In genomic region chr5:100731768-100732167, GRCh38 we compare ENCODE assay signal across 9 cellular contexts.
DNase-seq lines count a peak whose midpoint lies in the region; ATAC-seq, FAIRE-seq and TF ChIP-seq lines count a peak whose summit lies in the region.
"Had no signal": no experiment of that assay in that cellular context is flagged by ENCODE, and none has a peak within 500 bp of the region (broad histone marks: within the 10 kb centered on the region; RNA-seq: fewer than 3 reads in every experiment).

No MANE protein-coding gene starts in this region.

- CTCF ChIA-PET in GM12878 (lab: Yijun Ruan, JAX) = no interaction called here

- no peaks in the 10 kb centered on the region for H4K20me1 ChIP-seq in GM12878 (ENCODE audit: control insufficient read depth, insufficient read depth)

- SMC1A ChIA-PET in GM12878 (lab: Charles Lee; ENCODE audit: uncharacterized antibody, unreplicated experiment) = interaction anchor here (1.2 to 5.5 kb wide), 4 partner anchors 12 to 166 kb away, joined by 3 to 29 read pairs (median 6); no protein-coding TSS in a partner anchor

- H3K36me3 Mint-ChIP-seq in progenitor cell of endocrine pancreas (ENCODE audit: insufficient read depth) = no peaks in the 10 kb centered on the region

- H3K27ac ChIP-seq in GM12878 (ENCODE audit: control insufficient read depth, insufficient read depth) (peak overlapping the region; percentile 41; the same call in 1 of the 2 replicates), dorsolateral prefrontal cortex (no peak overlapping the region), thyroid gland (no peak overlapping the region), gastrocnemius medialis (no peak overlapping the region)
- H3K27ac ChIP-seq: SJCRH30 had no signal

- peak overlapping the region; percentile 15; the same call in 1 of the 2 replicates for H3K9ac ChIP-seq in GM12878 (ENCODE audit: control insufficient read depth, insufficient read depth, low read length)

- ATAC-seq in GM19467 (IDR thresholded peaks at IDR 0.05; ENCODE audit: unreplicated experiment) (peak; percentile 99), HG03460 (IDR thresholded peaks at IDR 0.05; ENCODE audit: unreplicated experiment) (peak; percentile 97), GM12878 (peak; percentile 95), gastrocnemius medialis (no peak)

- FAIRE-seq in GM12878 (lab: Jason Lieb, UNC) = peak; percentile 97

- no peaks in the 10 kb centered on the region for H3K36me3 ChIP-seq in GM12878 (ENCODE audit: control insufficient read depth in 2 of 2, insufficient read depth in 2 of 2, low read length in 1 of 2)
- H3K36me3 ChIP-seq in thyroid gland = no peaks in the 10 kb centered on the region
- no peaks in the 10 kb centered on the region for H3K36me3 ChIP-seq in gastrocnemius medialis
- H3K36me3 ChIP-seq: SJCRH30 had no signal

- intact Hi-C loops in GM12878 (cut with micrococcal nuclease; ENCODE audit: unreplicated experiment) (loop anchor here (5.0 kb wide), 2 partner anchors 96 to 171 kb away; partner anchors contain the start of gene ST8SIA4), dorsolateral prefrontal cortex (cut with DNase I) (no loop called here), thyroid gland (cut with DNase I) (no loop called here), gastrocnemius medialis (cut with DNase I; ENCODE audit: low total_unique reads) (no loop called here)

- H3K9me3 ChIP-seq in GM12878 (replicated peaks; ENCODE audit: control insufficient read depth, insufficient read depth, low read length) (no peaks in the 10 kb centered on the region), thyroid gland (no peaks in the 10 kb centered on the region), gastrocnemius medialis (no peaks in the 10 kb centered on the region)
- H3K9me3 ChIP-seq: SJCRH30 had no signal

- POLR2A ChIA-PET in GM12878 (lab: Charles Lee) = interaction anchor here (1.1 kb wide), 1 partner anchor 171 kb away, joined by 3 read pairs; no protein-coding TSS in a partner anchor

- peak overlapping the region; percentile 49 for H3K4me3 ChIP-seq in GM12878
- peak overlapping the region in 3 of 59 donors; percentile 14 to 30 (median 15) for H3K4me3 ChIP-seq in dorsolateral prefrontal cortex
- no peak overlapping the region for H3K4me3 ChIP-seq in thyroid gland (replicated peaks in 1 of 3)
- no peak overlapping the region for H3K4me3 ChIP-seq in gastrocnemius medialis
- H3K4me3 ChIP-seq: SJCRH30 had no signal

- no peaks in the 10 kb centered on the region for H3K79me2 ChIP-seq in GM12878 (ENCODE audit: control insufficient read depth, insufficient read depth, low read length)

- no peaks in the 10 kb centered on the region for H3K4me1 Mint-ChIP-seq in progenitor cell of endocrine pancreas (ENCODE audit: low read depth)

- H3K4me1 ChIP-seq in GM12878 (ENCODE audit: control insufficient read depth, insufficient read depth, low read length) (peaks cover 3% of the 10 kb centered on the region; the same call in 1 of the 2 replicates), thyroid gland (no peaks in the 10 kb centered on the region), gastrocnemius medialis (no peaks in the 10 kb centered on the region)
- H3K4me1 ChIP-seq: SJCRH30 had no signal

- no peak overlapping the region for H3K27ac Mint-ChIP-seq in progenitor cell of endocrine pancreas

- no peak for TF ChIP-seq EP300 in GM12878 (IDR thresholded peaks at IDR 0.05; ENCODE audit: borderline replicate concordance in 1 of 2, control insufficient read depth in 1 of 2, low read depth in 2 of 2, low read length in 2 of 2)

- in situ Hi-C loops in GM13977 (cut with MboI; ENCODE audit: low pct_unique_long_range_greater_than_20kb, low sequenced_read_pairs, unreplicated experiment) = no loop called here
- in situ Hi-C loops in GM12878 (cut with MboI) = no loop called here
- in situ Hi-C loops in gastrocnemius medialis (cut with MboI; ENCODE audit: low sequenced_read_pairs in 4 of 4) = no loop called here

- 0% methylated on average over 6 of the region's 6 CpGs for WGBS in GM12878 (ENCODE audit: insufficient coverage, insufficient replicate concordance, low lambda C conversion rate, missing lambda C conversion rate)
- 61 to 65% methylated on average over 6 of the region's 6 CpGs for WGBS in thyroid gland, 2 donors

- TF ChIP-seq POLR2A in GM12878 (IDR thresholded peaks at IDR 0.05; ENCODE audit: low read depth, low read length) = no peak
- TF ChIP-seq POLR2A in thyroid gland (IDR thresholded peaks at IDR 0.05) = no peak
- no peak for TF ChIP-seq POLR2A in gastrocnemius medialis (IDR thresholded peaks at IDR 0.05)

- peak; percentile 36 for DNase-seq in GM13977 (ENCODE audit: low spot score)
- DNase-seq in GM12878 (ENCODE audit: low read depth, low spot score) = peak; percentile 52
- DNase-seq in dorsolateral prefrontal cortex = no peak
- no peak for DNase-seq in thyroid gland
- DNase-seq in gastrocnemius medialis = no peak
- DNase-seq in progenitor cell of endocrine pancreas (ENCODE audit: low spot score, unreplicated experiment) = no peak

- no peaks in the 10 kb centered on the region for H3K27me3 Mint-ChIP-seq in progenitor cell of endocrine pancreas

- TF ChIP-seq CTCF in GM13977 (IDR thresholded peaks at IDR 0.05; ENCODE audit: extremely low read depth, insufficient read depth, missing control alignments) (no peak), GM12878 (IDR thresholded peaks at IDR 0.05 in 2 of 3, conservative IDR thresholded peaks at IDR 0.05 in 1 of 3; ENCODE audit: control insufficient read depth in 2 of 3, extremely low read depth in 1 of 3, insufficient read depth in 1 of 3, low read depth in 3 of 3, low read length in 3 of 3) (no peak), dorsolateral prefrontal cortex (IDR thresholded peaks at IDR 0.05 in 54 of 56, conservative IDR thresholded peaks at IDR 0.05 in 2 of 56; ENCODE audit: low read depth in 1 of 56, partially characterized antibody in 56 of 56) (no peak), thyroid gland (IDR thresholded peaks at IDR 0.05) (no peak), gastrocnemius medialis (IDR thresholded peaks at IDR 0.05 in 4 of 5, conservative IDR thresholded peaks at IDR 0.05 in 1 of 5) (no peak), progenitor cell of endocrine pancreas (IDR thresholded peaks at IDR 0.05; ENCODE audit: unreplicated experiment) (no peak)

- H3K4me3 Mint-ChIP-seq in progenitor cell of endocrine pancreas (ENCODE audit: low read depth) = no peak overlapping the region

- RAD21 ChIA-PET in GM12878 (lab: Charles Lee; ENCODE audit: unreplicated experiment) = interaction anchor here (1.1 to 1.6 kb wide), 2 partner anchors 44 to 48 kb away, joined by 3 read pairs; no protein-coding TSS in a partner anchor

- H2AFZ ChIP-seq in GM12878 (ENCODE audit: control insufficient read depth, low read depth, low read length) = peak overlapping the region; percentile 81

- TF ChIP-seq RAD21 in GM12878 (IDR thresholded peaks at IDR 0.05; ENCODE audit: insufficient read depth, low read depth, low read length) = no peak

- BruUV-seq in GM12878 (replicated peaks; lab: Mats Ljungman, UMichigan) = no TSS peak

- H3K27me3 ChIP-seq in GM12878 (replicated peaks in 1 of 2; ENCODE audit: control insufficient read depth in 2 of 2, insufficient read depth in 2 of 2, low read length in 1 of 2) (no peaks in the 10 kb centered on the region), dorsolateral prefrontal cortex (no peaks in the 10 kb centered on the region), thyroid gland (no peaks in the 10 kb centered on the region), gastrocnemius medialis (no peaks in the 10 kb centered on the region)
- H3K27me3 ChIP-seq: SJCRH30 had no signal

- peak overlapping the region; percentile 73 for H3K4me2 ChIP-seq in GM12878 (ENCODE audit: control insufficient read depth, insufficient read depth)

- H3K9me3 Mint-ChIP-seq in progenitor cell of endocrine pancreas (ENCODE audit: low read depth) = no peaks in the 10 kb centered on the region

TF ChIP-seq in GM12878, 131 proteins besides CTCF, POLR2A, EP300 and RAD21 (continues in another document):
- TF ChIP-seq IKZF1 (conservative IDR thresholded peaks at IDR 0.05) = 0 out of 2 replicates have a peak, but pooled peaks have one; percentile 16
- TF ChIP-seq ASH2L (IDR thresholded peaks at IDR 0.05; ENCODE audit: borderline replicate concordance, low read depth) = 0 out of 2 replicates have a peak, but pooled peaks have one; percentile 40
- no peak for TF ChIP-seq BACH1 (IDR thresholded peaks at IDR 0.05; ENCODE audit: borderline replicate concordance)
- TF ChIP-seq NFIC (IDR thresholded peaks at IDR 0.05; ENCODE audit: low read depth, low read length) = 0 out of 2 replicates have a peak, but pooled peaks have one; percentile 25
- no peak; the same call in 1 of the 2 replicates for TF ChIP-seq SMC3 (IDR thresholded peaks at IDR 0.05; ENCODE audit: borderline replicate concordance, low read length)
- no peak for TF ChIP-seq SIN3A (IDR thresholded peaks at IDR 0.05; ENCODE audit: low read depth, low read length)
- no peak for TF ChIP-seq NBN (IDR thresholded peaks at IDR 0.05)
- no peak for TF ChIP-seq RB1 (IDR thresholded peaks at IDR 0.05; ENCODE audit: borderline replicate concordance)
- TF ChIP-seq E4F1 (IDR thresholded peaks at IDR 0.05; ENCODE audit: borderline replicate concordance, partially characterized antibody) = no peak
- TF ChIP-seq EGR1 (IDR thresholded peaks at IDR 0.05; ENCODE audit: borderline replicate concordance in 1 of 2, low read depth in 2 of 2, low read length in 2 of 2) = no peak
- TF ChIP-seq TARDBP (IDR thresholded peaks at IDR 0.05; ENCODE audit: borderline replicate concordance) = no peak

Comparison
In these comparisons a context has a peak if more than half of its experiments do, and no peak if none do; other contexts are left out.
1. DNase-seq: peak in GM13977 (single experiment) and GM12878 (single experiment); none in dorsolateral prefrontal cortex (0 of 10), thyroid gland (0 of 2), gastrocnemius medialis (0 of 2) and progenitor cell of endocrine pancreas (single experiment).
2. ATAC-seq: peak in GM19467 (single experiment), HG03460 (single experiment) and GM12878 (single experiment); none in gastrocnemius medialis (0 of 2).